ENCODE assay signal across 10 cellular contexts in genomic region chr5:88602584-88602983, GRCh38.
DNase-seq lines count a peak whose midpoint lies in the region; ATAC-seq, FAIRE-seq and TF ChIP-seq lines count a peak whose summit lies in the region.
"Had no signal": no experiment of that assay in that cellular context is flagged by ENCODE, and none has a peak within 500 bp of the region (broad histone marks: within the 10 kb centered on the region; RNA-seq: fewer than 3 reads in every experiment).

No MANE protein-coding gene starts in this region.

- H3K27me3 Mint-ChIP-seq in stimulated activated naive B cell treated with anti-CD40 and anti-IgM and Interleukin-4, amounts not matched to agents 10 μg/mL and 1 μg/mL and 100 μg/mL, for 72 hours: peaks cover 8 to 10% of the 10 kb centered on the region in 2 donors

- intact Hi-C loops in prostate gland (cut with DNase I): no loop called here

- TF ChIP-seq CTCF in NB4 (IDR thresholded peaks at IDR 0.05; ENCODE audit: low read depth, low read length): peak; percentile 42
- peak; percentile 30 for TF ChIP-seq CTCF in bronchial epithelial cell (IDR thresholded peaks at IDR 0.05; ENCODE audit: insufficient read depth, low read length, severe bottlenecking)
- TF ChIP-seq CTCF in prostate gland (IDR thresholded peaks at IDR 0.05): no peak

- H3K9me3 ChIP-seq in prostate gland: no peaks in the 10 kb centered on the region

- DNase-seq in activated T-cell treated with anti-CD3 and anti-CD28 coated beads for 48 hours (ENCODE audit: low read depth): peak; percentile 11
- DNase-seq in activated T-cell treated with anti-CD3 and anti-CD28 coated beads, Interleukin-2, amount 50 U/mL, for 1 hour: no peak
- DNase-seq in NB4 (ENCODE audit: low read depth): peak; percentile 49
- no peak for DNase-seq in bronchial epithelial cell (ENCODE audit: low read depth)
- DNase-seq in stimulated activated CD4-positive, alpha-beta T cell treated with anti-CD3 and anti-CD28 coated beads, TNF-alpha, amount 100 ng/mL, for 48 hours (ENCODE audit: low read depth in 3 of 3): peak in 2 of 3 donors; percentile 2 to 13
- no peak for DNase-seq in stimulated activated naive B cell treated with anti-CD40 and anti-IgM and Interleukin-4, amounts not matched to agents 10 μg/mL and 1 μg/mL and 100 μg/mL, for 72 hours
- DNase-seq in amniotic stem cell (lab: John Stamatoyannopoulos, UW): no peak
- no peak for DNase-seq in prostate gland (ENCODE audit: low spot score)
- DNase-seq: NCI-H187 treated with DMSO at 0.1 percent for 48 hours had no signal

- no peak overlapping the region for H3K27ac Mint-ChIP-seq in stimulated activated naive B cell treated with anti-CD40 and anti-IgM and Interleukin-4, amounts not matched to agents 10 μg/mL and 1 μg/mL and 100 μg/mL, for 72 hours

- H3K4me3 Mint-ChIP-seq in stimulated activated naive B cell treated with anti-CD40 and anti-IgM and Interleukin-4, amounts not matched to agents 10 μg/mL and 1 μg/mL and 100 μg/mL, for 72 hours: no peak overlapping the region

- TF ChIP-seq POLR2A in NB4 (IDR thresholded peaks at IDR 0.05; ENCODE audit: extremely low read depth, insufficient read length) (no peak), prostate gland (IDR thresholded peaks at IDR 0.05) (no peak)

- no peaks in the 10 kb centered on the region for H3K4me1 Mint-ChIP-seq in stimulated activated naive B cell treated with anti-CD40 and anti-IgM and Interleukin-4, amounts not matched to agents 10 μg/mL and 1 μg/mL and 100 μg/mL, for 72 hours

- peaks cover 0 to 3% of the 10 kb centered on the region in 2 donors for H3K36me3 Mint-ChIP-seq in stimulated activated naive B cell treated with anti-CD40 and anti-IgM and Interleukin-4, amounts not matched to agents 10 μg/mL and 1 μg/mL and 100 μg/mL, for 72 hours

- H3K36me3 ChIP-seq in bronchial epithelial cell (ENCODE audit: control insufficient read depth, insufficient read depth, low read length) (no peaks in the 10 kb centered on the region), prostate gland (no peaks in the 10 kb centered on the region)

- no peak for FAIRE-seq in bronchial epithelial cell (lab: Jason Lieb, UNC)

- no peak overlapping the region for H3K27ac ChIP-seq in prostate gland
- H3K27ac ChIP-seq: epithelial cell of prostate had no signal

- no peaks in the 10 kb centered on the region for H3K4me1 ChIP-seq in prostate gland (replicated peaks)

- H3K9me3 Mint-ChIP-seq in stimulated activated naive B cell treated with anti-CD40 and anti-IgM and Interleukin-4, amounts not matched to agents 10 μg/mL and 1 μg/mL and 100 μg/mL, for 72 hours: peaks cover 9% of the 10 kb centered on the region in 2 donors

- H3K27me3 ChIP-seq in bronchial epithelial cell (ENCODE audit: control insufficient read depth, insufficient read depth, low read length) (no peaks in the 10 kb centered on the region), prostate gland (replicated peaks; ENCODE audit: insufficient read depth) (no peaks in the 10 kb centered on the region)

- H3K4me3 ChIP-seq in NB4 (ENCODE audit: low read depth, low read length) (no peak overlapping the region), bronchial epithelial cell (ENCODE audit: low read depth, low read length) (no peak overlapping the region), prostate gland (no peak overlapping the region)

- ATAC-seq in stimulated activated naive B cell treated with anti-CD40 and anti-IgM and Interleukin-4, amounts not matched to agents 10 μg/mL and 1 μg/mL and 100 μg/mL, for 72 hours (replicated peaks): no peak

- 93% methylated on average over 22 of the region's 22 CpGs for WGBS in prostate gland

Comparison
In these comparisons a context has a peak if more than half of its experiments do, and no peak if none do; other contexts are left out.
1. DNase-seq: peak in activated T-cell treated with anti-CD3 and anti-CD28 coated beads for 48 hours (single experiment), NB4 (single experiment) and stimulated activated CD4-positive, alpha-beta T cell treated with anti-CD3 and anti-CD28 coated beads, TNF-alpha, amount 100 ng/mL, for 48 hours (2 of 3); none in activated T-cell treated with anti-CD3 and anti-CD28 coated beads, Interleukin-2, amount 50 U/mL, for 1 hour (single experiment), bronchial epithelial cell (single experiment), stimulated activated naive B cell treated with anti-CD40 and anti-IgM and Interleukin-4, amounts not matched to agents 10 μg/mL and 1 μg/mL and 100 μg/mL, for 72 hours (single experiment), amniotic stem cell (single experiment) and prostate gland (single experiment).
2. CTCF ChIP-seq: peak in NB4 (single experiment) and bronchial epithelial cell (single experiment); none in prostate gland (0 of 4).